Comparison of ENCODE assay signal across 17 cellular contexts in genomic region chr18:10062292-10062940, GRCh38.
A peak's percentile ranks its signal among the peaks of the same experiment; 100 is the strongest.
DNase-seq lines count a peak whose midpoint lies in the region; ATAC-seq and TF ChIP-seq lines count a peak whose summit lies in the region.
"Had no signal": no experiment of that assay in that cellular context is flagged by ENCODE, and none has a peak within 500 bp of the region (broad histone marks: within the 10 kb centered on the region; RNA-seq: fewer than 3 reads in every experiment).

No MANE protein-coding gene starts in this region.

- no peaks in the 10 kb centered on the region for H3K9me3 ChIP-seq in cardiac muscle cell (ENCODE audit: low read depth)
- H3K9me3 ChIP-seq: uterus had no signal

- H3K4me3 ChIP-seq in cardiac muscle cell (no peak overlapping the region), astrocyte of the spinal cord (ENCODE audit: low read depth, low read length) (no peak overlapping the region)
- H3K4me3 ChIP-seq: uterus had no signal

- no peak for ATAC-seq in left cardiac atrium
- ATAC-seq: stimulated activated naive CD8-positive, alpha-beta T cell treated with anti-CD3 and anti-CD28 coated beads, Interleukin-15, amount 100 ng/mL, for 72 hours had no signal

- no peaks in the 10 kb centered on the region for H3K27me3 ChIP-seq in cardiac muscle cell
- H3K27me3 ChIP-seq: uterus had no signal

- peak overlapping the region; percentile 23 for H3K27ac ChIP-seq in cardiac muscle cell

- in situ Hi-C loops in astrocyte of the spinal cord (cut with HindIII; ENCODE audit: low sequenced_read_pairs) = no loop called here

- intact Hi-C loops in left cardiac atrium (cut with DNase I) = no loop called here

- DNase-seq in cardiac muscle cell (ENCODE audit: low read depth in 1 of 2, low spot score in 1 of 2) (peak; percentile 24 to 45), left cardiac atrium (no peak), astrocyte of the spinal cord (ENCODE audit: low read depth, low spot score) (peak; percentile 14), left kidney (ENCODE audit: low read depth, low spot score) (peak; percentile 75), NCI-H1105 treated with DMSO at 0.1 percent for 48 hours (lab: John Stamatoyannopoulos, UW) (no peak), HuH-7 (ENCODE audit: low spot score) (no peak), NCI-H2196 treated with DMSO at 0.1 percent for 48 hours (lab: John Stamatoyannopoulos, UW; ENCODE audit: unreplicated experiment) (no peak)
- DNase-seq in stimulated activated CD8-positive, alpha-beta memory T cell treated with anti-CD3 and anti-CD28 coated beads, Interleukin-4, amount 100 ng/mL, for 48 hours = no peak
- DNase-seq: activated CD8-positive, alpha-beta memory T cell treated with anti-CD3 and anti-CD28 coated beads for 24 hours; amygdala; erythroblast; hippocampal formation; KG1; NCI-H1105; posterior cingulate gyrus; stimulated activated naive CD8-positive, alpha-beta T cell treated with anti-CD3 and anti-CD28 coated beads, Interleukin-15, amount 100 ng/mL, for 72 hours; uterus had no signal

- H3K4me1 ChIP-seq in cardiac muscle cell (ENCODE audit: low read depth) = peaks cover 8% of the 10 kb centered on the region

- TF ChIP-seq CTCF in cardiac muscle cell (IDR thresholded peaks at IDR 0.05; ENCODE audit: low read depth, low read length) (no peak), astrocyte of the spinal cord (IDR thresholded peaks at IDR 0.05; ENCODE audit: low read depth, low read length) (no peak)

- no peaks in the 10 kb centered on the region for H3K36me3 ChIP-seq in cardiac muscle cell
- H3K36me3 ChIP-seq: uterus had no signal

Comparison
In these comparisons a context has a peak if more than half of its experiments do, and no peak if none do; other contexts are left out.
1. DNase-seq: peak in cardiac muscle cell (2 of 2), astrocyte of the spinal cord (single experiment) and left kidney (single experiment); none in left cardiac atrium (single experiment), NCI-H1105 treated with DMSO at 0.1 percent for 48 hours (single experiment), stimulated activated CD8-positive, alpha-beta memory T cell treated with anti-CD3 and anti-CD28 coated beads, Interleukin-4, amount 100 ng/mL, for 48 hours (single experiment), HuH-7 (single experiment) and NCI-H2196 treated with DMSO at 0.1 percent for 48 hours (single experiment).